ENCODE assay signal across 1 cellular context in the genomic region with DNA sequence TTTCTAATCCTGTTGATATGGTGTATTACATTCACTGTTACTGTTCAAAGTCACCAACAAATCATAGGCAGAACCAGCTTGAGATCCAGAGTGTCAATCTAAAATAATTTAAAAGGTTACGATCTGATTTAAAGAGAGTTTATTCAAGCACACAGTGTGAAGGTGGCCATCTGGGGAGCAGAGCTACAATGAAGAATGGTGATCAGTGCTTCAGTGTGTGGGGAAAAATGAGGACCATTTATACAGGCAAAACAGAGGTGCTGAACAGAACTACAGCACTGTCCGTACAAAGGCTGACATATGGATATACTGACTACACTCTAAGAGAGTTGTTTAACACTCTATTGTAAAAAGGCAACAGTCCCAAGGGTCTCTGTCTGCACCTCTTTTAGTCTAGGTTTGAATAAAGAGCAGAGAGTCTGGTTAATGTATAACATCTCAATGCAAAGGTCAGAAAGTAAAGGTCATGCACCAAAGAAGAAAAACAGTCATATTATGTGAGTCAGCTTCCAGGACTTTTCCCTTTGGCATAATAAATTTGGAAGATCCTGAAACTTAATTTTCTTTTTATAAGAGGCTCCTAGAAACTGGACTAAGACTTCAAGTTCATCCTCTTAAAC.
TF ChIP-seq lines count a peak whose summit lies in the region.

No MANE protein-coding gene starts in this region.

TF ChIP-seq in HepG2, 621 proteins besides CTCF, POLR2A, EP300 and RAD21 (continued from another document):
- TF ChIP-seq ZNF101 (CRISPR knock-in tag; IDR thresholded peaks at IDR 0.05; ENCODE audit: borderline replicate concordance, low read depth) (no peak), NFRKB (IDR thresholded peaks at IDR 0.05) (no peak), SRSF9 (IDR thresholded peaks at IDR 0.05; ENCODE audit: borderline replicate concordance, insufficient read depth, low read depth, low read length, poor library complexity, severe bottlenecking) (no peak), ESRRA (CRISPR knock-in tag; IDR thresholded peaks at IDR 0.05; ENCODE audit: low read depth) (peak; percentile 48; the same call in 1 of the 2 replicates), MED1 (CRISPR knock-in tag; IDR thresholded peaks at IDR 0.05) (peak; percentile 71)
